ENCODE assay signal across 30 cellular contexts in genomic region chr5:160545832-160546231, GRCh38.
DNase-seq lines count a peak whose midpoint lies in the region; ATAC-seq, FAIRE-seq and TF ChIP-seq lines count a peak whose summit lies in the region.
"Had no signal": no experiment of that assay in that cellular context is flagged by ENCODE, and none has a peak within 500 bp of the region (broad histone marks: within the 10 kb centered on the region; RNA-seq: fewer than 3 reads in every experiment).

No MANE protein-coding gene starts in this region.

- TF ChIP-seq CTCF in pancreas (IDR thresholded peaks at IDR 0.05) = no peak

- H3K9me3 Mint-ChIP-seq in activated T-cell treated with anti-CD3 and anti-CD28 coated beads, Interleukin-2, amount 50 U/mL, for 24 hours = peaks cover 10% of the 10 kb centered on the region
- H3K9me3 Mint-ChIP-seq: activated CD4-positive, alpha-beta T cell treated with anti-CD3 and anti-CD28 coated beads, Interleukin-2, amount 10 ng/mL, durations not matched to agents 7 days and 5 days; natural killer cell had no signal

- peaks cover 22% of the 10 kb centered on the region for H3K27me3 Mint-ChIP-seq in activated T-cell treated with anti-CD3 and anti-CD28 coated beads, Interleukin-2, amount 50 U/mL, for 24 hours
- H3K27me3 Mint-ChIP-seq: activated CD4-positive, alpha-beta T cell treated with anti-CD3 and anti-CD28 coated beads, Interleukin-2, amount 10 ng/mL, durations not matched to agents 7 days and 5 days; stimulated activated memory B cell treated with anti-CD40 and anti-IgM and Interleukin-4, amounts not matched to agents 10 μg/mL and 1 μg/mL and 100 μg/mL, for 72 hours had no signal

- peaks cover 64% of the 10 kb centered on the region for H3K4me1 Mint-ChIP-seq in activated T-cell treated with anti-CD3 and anti-CD28 coated beads, Interleukin-2, amount 50 U/mL, for 24 hours (ENCODE audit: low read depth)
- H3K4me1 Mint-ChIP-seq: activated CD4-positive, alpha-beta T cell treated with anti-CD3 and anti-CD28 coated beads, Interleukin-2, amount 10 ng/mL, durations not matched to agents 7 days and 5 days; natural killer cell; stimulated activated memory B cell treated with anti-CD40 and anti-IgM and Interleukin-4, amounts not matched to agents 10 μg/mL and 1 μg/mL and 100 μg/mL, for 72 hours had no signal

- no peak overlapping the region for H3K4me3 Mint-ChIP-seq in activated T-cell treated with anti-CD3 and anti-CD28 coated beads, Interleukin-2, amount 50 U/mL, for 24 hours
- H3K4me3 Mint-ChIP-seq: activated CD4-positive, alpha-beta T cell treated with anti-CD3 and anti-CD28 coated beads, Interleukin-2, amount 10 ng/mL, durations not matched to agents 7 days and 5 days; natural killer cell; stimulated activated memory B cell treated with anti-CD40 and anti-IgM and Interleukin-4, amounts not matched to agents 10 μg/mL and 1 μg/mL and 100 μg/mL, for 72 hours had no signal

- ATAC-seq in GM18870 (IDR thresholded peaks at IDR 0.05; ENCODE audit: unreplicated experiment) (peak; percentile 66), HG03565 (IDR thresholded peaks at IDR 0.05; ENCODE audit: unreplicated experiment) (peak; percentile 60), esophagus mucosa (peak; percentile 85), GM21717 (IDR thresholded peaks at IDR 0.05; ENCODE audit: unreplicated experiment) (no peak), pancreas (no peak)
- ATAC-seq: gastroesophageal sphincter; natural killer cell; Panc1; stimulated activated memory B cell treated with anti-CD40 and anti-IgM and Interleukin-4, amounts not matched to agents 10 μg/mL and 1 μg/mL and 100 μg/mL, for 72 hours had no signal

- peak overlapping the region; percentile 19 for H3K27ac Mint-ChIP-seq in activated T-cell treated with anti-CD3 and anti-CD28 coated beads, Interleukin-2, amount 50 U/mL, for 24 hours
- H3K27ac Mint-ChIP-seq: activated CD4-positive, alpha-beta T cell treated with anti-CD3 and anti-CD28 coated beads, Interleukin-2, amount 10 ng/mL, durations not matched to agents 7 days and 5 days; natural killer cell; stimulated activated memory B cell treated with anti-CD40 and anti-IgM and Interleukin-4, amounts not matched to agents 10 μg/mL and 1 μg/mL and 100 μg/mL, for 72 hours had no signal

- WGBS in pancreas, 2 donors = 85 to 95% methylated on average over 1 of the region's 1 CpG

- intact Hi-C loops in pancreas (cut with DNase I) = no loop called here

- no peak overlapping the region for H3K4me3 ChIP-seq in pancreas
- H3K4me3 ChIP-seq: breast epithelium, esophagus squamous epithelium, gastroesophageal sphincter, GM23248, testis, vagina had no signal

- FAIRE-seq in frontal cortex (lab: Jason Lieb, UNC) (no peak), pancreas (lab: Jason Lieb, UNC) (no peak)
- FAIRE-seq: colon, GM12891, islet of Langerhans, small intestine had no signal

- no peaks in the 10 kb centered on the region for H3K9me3 ChIP-seq in pancreas
- H3K9me3 ChIP-seq: gastroesophageal sphincter, testis, vagina had no signal

- no peak for DNase-seq in activated T-cell treated with anti-CD3 and anti-CD28 coated beads, Interleukin-2, amount 50 U/mL, for 24 hours
- no peak for DNase-seq in activated T-cell treated with anti-CD3 and anti-CD28 coated beads, Interleukin-2, amount 50 U/mL, for 48 hours
- no peak for DNase-seq in frontal cortex (ENCODE audit: low spot score in 2 of 2)
- DNase-seq in pancreas = no peak
- DNase-seq: activated CD4-positive, alpha-beta T cell treated with anti-CD3 and anti-CD28 coated beads, Interleukin-2, amount 10 ng/mL, durations not matched to agents 7 days and 5 days; activated CD8-positive, alpha-beta memory T cell treated with anti-CD3 and anti-CD28 coated beads, Interleukin-2, amount 50 U/mL, for 4 hours; amniotic stem cell; DND-41; effector CD8-positive, alpha-beta T cell; esophagus squamous epithelium; GM23248; Karpas-422; natural killer cell; NCI-H187 treated with DMSO at 0.1 percent for 48 hours; NCI-H524 treated with DMSO at 0.1 percent for 48 hours; retina; small intestine; testis had no signal

- H3K36me3 Mint-ChIP-seq in activated T-cell treated with anti-CD3 and anti-CD28 coated beads, Interleukin-2, amount 50 U/mL, for 24 hours (ENCODE audit: low read depth) = no peaks in the 10 kb centered on the region
- H3K36me3 Mint-ChIP-seq: natural killer cell; stimulated activated memory B cell treated with anti-CD40 and anti-IgM and Interleukin-4, amounts not matched to agents 10 μg/mL and 1 μg/mL and 100 μg/mL, for 72 hours had no signal

- no peaks in the 10 kb centered on the region for H3K4me1 ChIP-seq in pancreas
- H3K4me1 ChIP-seq: breast epithelium, esophagus squamous epithelium, gastroesophageal sphincter, testis, vagina had no signal

- no peaks in the 10 kb centered on the region for H3K36me3 ChIP-seq in pancreas
- H3K36me3 ChIP-seq: breast epithelium, esophagus squamous epithelium, gastroesophageal sphincter, vagina had no signal

- no peak overlapping the region for H3K27ac ChIP-seq in pancreas
- H3K27ac ChIP-seq: breast epithelium, esophagus squamous epithelium, gastroesophageal sphincter, GM23248, testis, vagina had no signal

- H3K27me3 ChIP-seq in pancreas = no peaks in the 10 kb centered on the region
- H3K27me3 ChIP-seq: breast epithelium, esophagus squamous epithelium, gastroesophageal sphincter, testis, vagina had no signal

Comparison
In these comparisons a context has a peak if more than half of its experiments do, and no peak if none do; other contexts are left out.
1. ATAC-seq: peak in GM18870 (single experiment), HG03565 (single experiment) and esophagus mucosa (single experiment); none in GM21717 (single experiment) and pancreas (0 of 4).